In the genomic region with DNA sequence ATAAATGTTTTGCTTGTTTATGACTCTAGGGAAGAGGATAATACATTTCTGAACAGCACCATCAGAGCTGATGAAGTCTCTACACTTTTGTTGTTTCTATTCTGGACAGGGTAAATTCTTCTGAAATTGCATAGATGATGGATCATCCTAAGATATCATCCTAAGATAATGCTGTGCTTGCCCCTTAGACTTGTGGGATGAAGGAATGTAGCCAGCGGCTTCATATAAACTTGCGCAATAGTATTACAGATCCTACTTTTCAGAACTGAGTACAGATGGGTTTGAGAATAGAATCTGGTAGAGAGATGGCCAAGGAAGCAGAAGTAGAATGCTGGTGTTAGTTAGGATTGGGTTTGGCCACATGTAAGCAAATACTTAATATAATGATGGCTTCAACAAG, we compare ENCODE assay signal across 19 cellular contexts.
"Had no signal": no experiment of that assay in that cellular context is flagged by ENCODE, and none has a peak within 500 bp of the region (broad histone marks: within the 10 kb centered on the region; RNA-seq: fewer than 3 reads in every experiment).

No MANE protein-coding gene starts in this region.

- H3K4me3 ChIP-seq: body of pancreas, prostate gland, sigmoid colon, stomach, testis had no signal

- H3K36me3 Mint-ChIP-seq: activated naive CD4-positive, alpha-beta T cell treated with anti-CD3 and anti-CD28 coated beads, Interleukin-2, amount 50 U/mL, for 72 hours; WTC11 had no signal

- H3K27ac Mint-ChIP-seq: activated CD8-positive, alpha-beta T cell treated with anti-CD3 and anti-CD28 coated beads, Interleukin-2, amount 10 ng/mL, durations not matched to agents 7 days and 5 days; activated naive CD4-positive, alpha-beta T cell treated with anti-CD3 and anti-CD28 coated beads, Interleukin-2, amount 50 U/mL, for 72 hours; activated T-cell treated with anti-CD3 and anti-CD28 coated beads, Interleukin-2, amount 50 U/mL, for 72 hours; T-helper 1 cell treated with Interleukin-12 subunit alpha and Interleukin-12 subunit beta and Interleukin-4 antibody, amounts not matched to agents 30 μg/mL and 1 μg/mL, for 36 hours; WTC11 had no signal

- H3K4me1 Mint-ChIP-seq: WTC11 had no signal

- H3K9me3 Mint-ChIP-seq: activated naive CD4-positive, alpha-beta T cell treated with anti-CD3 and anti-CD28 coated beads, Interleukin-2, amount 50 U/mL, for 72 hours; activated T-cell treated with anti-CD3 and anti-CD28 coated beads, Interleukin-2, amount 50 U/mL, for 72 hours; T-helper 1 cell treated with Interleukin-12 subunit alpha and Interleukin-12 subunit beta and Interleukin-4 antibody, amounts not matched to agents 30 μg/mL and 1 μg/mL, for 36 hours; WTC11 had no signal

- H3K4me1 ChIP-seq: body of pancreas, foreskin keratinocyte, prostate gland, testis had no signal

- ATAC-seq: activated CD8-positive, alpha-beta T cell treated with anti-CD3 and anti-CD28 coated beads, Interleukin-2, amount 10 ng/mL, durations not matched to agents 7 days and 5 days; activated naive CD4-positive, alpha-beta T cell treated with anti-CD3 and anti-CD28 coated beads, Interleukin-2, amount 50 U/mL, for 72 hours; activated T-cell treated with anti-CD3 and anti-CD28 coated beads, Interleukin-2, amount 50 U/mL, for 72 hours; body of pancreas; foreskin keratinocyte; WTC11 had no signal

- H3K36me3 ChIP-seq: prostate gland, sigmoid colon, stomach had no signal

- H3K9me3 ChIP-seq: body of pancreas, prostate gland, sigmoid colon, stomach, testis had no signal

- H3K27ac ChIP-seq: body of pancreas, foreskin keratinocyte, prostate gland, sigmoid colon, stomach, testis had no signal

- H3K4me3 Mint-ChIP-seq: activated CD8-positive, alpha-beta T cell treated with anti-CD3 and anti-CD28 coated beads, Interleukin-2, amount 10 ng/mL, durations not matched to agents 7 days and 5 days; activated T-cell treated with anti-CD3 and anti-CD28 coated beads, Interleukin-2, amount 50 U/mL, for 72 hours; T-helper 1 cell treated with Interleukin-12 subunit alpha and Interleukin-12 subunit beta and Interleukin-4 antibody, amounts not matched to agents 30 μg/mL and 1 μg/mL, for 36 hours; WTC11 had no signal

- DNase-seq: activated CD4-positive, alpha-beta T cell treated with anti-CD3 and anti-CD28 coated beads for 48 hours; activated CD8-positive, alpha-beta memory T cell treated with anti-CD3 and anti-CD28 coated beads, Interleukin-2, amount 50 U/mL, for 48 hours; activated CD8-positive, alpha-beta T cell treated with anti-CD3 and anti-CD28 coated beads, Interleukin-2, amount 10 ng/mL, durations not matched to agents 7 days and 5 days; activated gamma-delta T cell; activated T-cell treated with anti-CD3 and anti-CD28 coated beads, Interleukin-2, amount 50 U/mL, for 72 hours; amniotic stem cell; body of pancreas; caudate nucleus; foreskin keratinocyte; head of caudate nucleus; sigmoid colon; stimulated activated CD4-positive, alpha-beta T cell treated with anti-CD3 and anti-CD28 coated beads, Interleukin-12 subunit alpha, Interleukin-12 subunit beta, amount 100 ng/mL, for 4 hours; stimulated activated CD4-positive, alpha-beta T cell treated with anti-CD3 and anti-CD28 coated beads, Interleukin-2, amount 100 ng/mL, for 24 hours; stomach; testis had no signal

- H3K27me3 ChIP-seq: sigmoid colon, stomach, testis had no signal
